16 cellular contexts compared by ENCODE assay signal in genomic region chr7:151175047-151175792, GRCh38. TPM values are rescaled to one million over a fixed set of nuclear protein-coding genes. Genes with fewer than 3 reads are reported as not detected.
DNase-seq lines count a peak whose midpoint lies in the region; ATAC-seq lines count a peak whose summit lies in the region.
"Had no signal": no experiment of that assay in that cellular context is flagged by ENCODE, and none has a peak within 500 bp of the region (broad histone marks: within the 10 kb centered on the region; RNA-seq: fewer than 3 reads in every experiment).

No MANE protein-coding gene starts in this region.

- peak; percentile 48 for DNase-seq in activated CD8-positive, alpha-beta memory T cell treated with anti-CD3 and anti-CD28 coated beads, Interleukin-2, amount 50 U/mL, for 48 hours
- DNase-seq in activated CD8-positive, alpha-beta memory T cell treated with anti-CD3 and anti-CD28 coated beads for 24 hours, result no peak
- DNase-seq in islet precursor cell (peak; percentile 42), posterior vena cava (ENCODE audit: low spot score) (peak; percentile 57), HCEC 1CT (no peak)
- DNase-seq: COR-L47, DMS153, DND-41, GDM1 had no signal

- ATAC-seq in GM21390 (IDR thresholded peaks at IDR 0.05; ENCODE audit: unreplicated experiment) (no peak), GM19397 (IDR thresholded peaks at IDR 0.05; ENCODE audit: unreplicated experiment) (no peak)
- ATAC-seq: CD8-positive, alpha-beta T cell; HCT116; HepG2 had no signal

- intact Hi-C loops in posterior vena cava (cut with DNase I), result no loop called here

RNA-seq across cellular contexts. Expression of gene GBX1, which starts 7.7 kb away (rescaled TPM):
- total RNA-seq in posterior vena cava, result not detected
- total RNA-seq: A673; CD8-positive, alpha-beta T cell; HepG2 had no signal

RNA-seq across cellular contexts. Expression of gene ASB10, which starts 11.8 kb away (rescaled TPM):
- total RNA-seq in posterior vena cava, result not detected
- total RNA-seq: A673; CD8-positive, alpha-beta T cell; GM23338; HepG2 had no signal

RNA-seq across cellular contexts. Expression of gene H2BK1, which starts 35.1 kb away (rescaled TPM):
- 1 to 10 TPM in 1 of 2 donors, not detected in 1; 1.1 TPM for total RNA-seq in posterior vena cava
- total RNA-seq: A673, GM23338, HepG2 had no signal

RNA-seq across cellular contexts. Expression of gene ABCF2, which starts 51.8 kb away (rescaled TPM):
- 10 to 100 TPM; 24.4 to 27.4 TPM for total RNA-seq in posterior vena cava

RNA-seq across cellular contexts. Expression of gene CHPF2, which starts 57.1 kb away (rescaled TPM):
- total RNA-seq in posterior vena cava, result 10 to 100 TPM; 37.5 to 40.7 TPM

Comparison
In these comparisons a context has a peak if more than half of its experiments do, and no peak if none do; other contexts are left out.
1. DNase-seq: peak in activated CD8-positive, alpha-beta memory T cell treated with anti-CD3 and anti-CD28 coated beads, Interleukin-2, amount 50 U/mL, for 48 hours (single experiment), islet precursor cell (single experiment) and posterior vena cava (single experiment); none in activated CD8-positive, alpha-beta memory T cell treated with anti-CD3 and anti-CD28 coated beads for 24 hours (single experiment) and HCEC 1CT (single experiment).